ENCODE assay signal across 8 cellular contexts in genomic region chr21:46667191-46667734, GRCh38. TPM values are rescaled to one million over a fixed set of nuclear protein-coding genes. Genes with fewer than 3 reads are reported as not detected.
A peak's percentile ranks its signal among the peaks of the same experiment; 100 is the strongest.
DNase-seq lines count a peak whose midpoint lies in the region; ATAC-seq and TF ChIP-seq lines count a peak whose summit lies in the region.

No MANE protein-coding gene starts in this region.

- POLR2A ChIA-PET in A673 (lab: Charles Lee; ENCODE audit: low non-redundant PET), result no interaction called here

- H3K9me3 ChIP-seq in A673 (ENCODE audit: low read depth, low read length, poor library complexity, severe bottlenecking) (no peaks in the 10 kb centered on the region), neural progenitor cell (ENCODE audit: low read depth) (no peaks in the 10 kb centered on the region)

- peak overlapping the region; percentile 88 for H2AFZ ChIP-seq in neural progenitor cell (replicated peaks)

- no peak for TF ChIP-seq CTCF in A673 (conservative IDR thresholded peaks at IDR 0.05; ENCODE audit: low read depth, low read length)
- TF ChIP-seq CTCF in GM13976 (IDR thresholded peaks at IDR 0.05; ENCODE audit: borderline replicate concordance, control extremely low read depth, extremely low read depth, insufficient read depth, missing control alignments), result no peak
- TF ChIP-seq CTCF in neural progenitor cell (IDR thresholded peaks at IDR 0.05), result no peak

- no TSS peak for BruUV-seq in A673 (replicated peaks; lab: Mats Ljungman, UMichigan)

- H3K79me2 ChIP-seq in neural progenitor cell (ENCODE audit: low read depth), result no peaks in the 10 kb centered on the region

- H3K27me3 ChIP-seq in A673 (replicated peaks; ENCODE audit: insufficient read depth, low read depth, low read length, poor library complexity) (no peaks in the 10 kb centered on the region), neural progenitor cell (peaks cover 24% of the 10 kb centered on the region)

- no peaks in the 10 kb centered on the region for H3K9me3 Mint-ChIP-seq in T-helper 2 cell treated with Interferon-gamma antibody and Interleukin-4, amounts not matched to agents 5 μg/mL and 100 μg/mL, for 36 hours
- H3K9me3 Mint-ChIP-seq in neural progenitor cell, result no peaks in the 10 kb centered on the region

- no peak for ATAC-seq in activated CD4-positive, CD25-positive, alpha-beta regulatory T cell treated with anti-CD3 and anti-CD28 coated beads, Interleukin-2, amount 50 U/mL, for 24 hours

- H4K20me1 ChIP-seq in neural progenitor cell (ENCODE audit: low read depth), result no peaks in the 10 kb centered on the region

- H3K36me3 Mint-ChIP-seq in T-helper 2 cell treated with Interferon-gamma antibody and Interleukin-4, amounts not matched to agents 5 μg/mL and 100 μg/mL, for 36 hours (ENCODE audit: low read depth), result peaks cover 14% of the 10 kb centered on the region
- H3K36me3 Mint-ChIP-seq in neural progenitor cell, result peaks cover 9% of the 10 kb centered on the region

- intact Hi-C loops in A673 (cut with micrococcal nuclease; ENCODE audit: unreplicated experiment), result no loop called here

- H3K4me3 ChIP-seq in A673 (ENCODE audit: low read depth, low read length, poor library complexity, severe bottlenecking) (peak overlapping the region; percentile 68), neural progenitor cell (peak overlapping the region; percentile 63)

- peak; percentile 39 for DNase-seq in A673 (ENCODE audit: low spot score)
- peak; percentile 62 for DNase-seq in GM13976 (ENCODE audit: low spot score)
- no peak for DNase-seq in T-helper 2 cell treated with Interferon-gamma antibody and Interleukin-4, amounts not matched to agents 5 μg/mL and 100 μg/mL, for 36 hours (ENCODE audit: low spot score)
- DNase-seq in fibroblast of gingiva (ENCODE audit: low read depth), result peak; percentile 10
- peak; percentile 58 for DNase-seq in neural progenitor cell (ENCODE audit: low spot score)
- DNase-seq in cerebellum (ENCODE audit: low spot score), result no peak
- no peak for DNase-seq in midbrain (lab: John Stamatoyannopoulos, UW)

- H3K4me1 Mint-ChIP-seq in T-helper 2 cell treated with Interferon-gamma antibody and Interleukin-4, amounts not matched to agents 5 μg/mL and 100 μg/mL, for 36 hours (ENCODE audit: low read depth), result peaks cover 3% of the 10 kb centered on the region
- peaks cover 4% of the 10 kb centered on the region for H3K4me1 Mint-ChIP-seq in neural progenitor cell

- peak overlapping the region; percentile 88 for H3K4me2 ChIP-seq in neural progenitor cell

- H3K4me3 Mint-ChIP-seq in T-helper 2 cell treated with Interferon-gamma antibody and Interleukin-4, amounts not matched to agents 5 μg/mL and 100 μg/mL, for 36 hours, result peak overlapping the region; percentile 82
- H3K4me3 Mint-ChIP-seq in neural progenitor cell, result peak overlapping the region; percentile 89

- H3F3A ChIP-seq in neural progenitor cell (ENCODE audit: low read depth), result peaks cover 14% of the 10 kb centered on the region

- peak overlapping the region; percentile 46 for H3K27ac ChIP-seq in A673 (ENCODE audit: low read depth, low read length, poor library complexity, severe bottlenecking)
- H3K27ac ChIP-seq in neural progenitor cell, result no peak overlapping the region

- H3K27ac Mint-ChIP-seq in T-helper 2 cell treated with Interferon-gamma antibody and Interleukin-4, amounts not matched to agents 5 μg/mL and 100 μg/mL, for 36 hours, result no peak overlapping the region
- no peak overlapping the region for H3K27ac Mint-ChIP-seq in neural progenitor cell

- in situ Hi-C loops in GM13976 (cut with MboI; ENCODE audit: low sequenced_read_pairs, unreplicated experiment), result no loop called here

- H3K4me1 ChIP-seq in A673 (ENCODE audit: insufficient read depth, low read length, poor library complexity, severe bottlenecking) (peaks cover 4% of the 10 kb centered on the region), neural progenitor cell (peaks cover 4% of the 10 kb centered on the region)

- H3K27me3 Mint-ChIP-seq in T-helper 2 cell treated with Interferon-gamma antibody and Interleukin-4, amounts not matched to agents 5 μg/mL and 100 μg/mL, for 36 hours (ENCODE audit: low read depth), result peaks cover 4% of the 10 kb centered on the region
- peaks cover 13% of the 10 kb centered on the region for H3K27me3 Mint-ChIP-seq in neural progenitor cell (ENCODE audit: insufficient read depth, low read depth)

- CTCF ChIA-PET in A673 (lab: Charles Lee), result interaction anchor here (1.5 kb wide), 1 partner anchor 27 kb away, joined by 4 read pairs; no protein-coding TSS in a partner anchor

- H3K36me3 ChIP-seq in A673 (ENCODE audit: insufficient read depth, low read length, poor library complexity, severe bottlenecking) (peaks cover 4% of the 10 kb centered on the region), neural progenitor cell (no peaks in the 10 kb centered on the region)

- no peak overlapping the region for H3K9ac ChIP-seq in neural progenitor cell

RNA-seq across cellular contexts. Expression of gene PRMT2, which starts 31.8 kb away (rescaled TPM):
- total RNA-seq in A673 (2021) (86.4 and 88.0 TPM in 2 replicates), neural progenitor cell (ENCODE audit: low replicate concordance) (75.4 and 93.9 TPM in 2 replicates), cerebellum (163 TPM)

Comparison
In these comparisons a context has a peak if more than half of its experiments do, and no peak if none do; other contexts are left out.
1. DNase-seq: peak in A673 (single experiment), GM13976 (single experiment), fibroblast of gingiva (single experiment) and neural progenitor cell (single experiment); none in T-helper 2 cell treated with Interferon-gamma antibody and Interleukin-4, amounts not matched to agents 5 μg/mL and 100 μg/mL, for 36 hours (single experiment), cerebellum (single experiment) and midbrain (single experiment).